8 cellular contexts compared by ENCODE assay signal in genomic region chr7:51067757-51068156, GRCh38.
DNase-seq lines count a peak whose midpoint lies in the region; ATAC-seq and TF ChIP-seq lines count a peak whose summit lies in the region.

No MANE protein-coding gene starts in this region.

- H3K27ac ChIP-seq in DOHH2 (ENCODE audit: low read depth, low read length) (no peak overlapping the region), trophoblast cell (ENCODE audit: low read depth, low read length) (no peak overlapping the region)

- H3K27ac Mint-ChIP-seq in activated T-cell treated with anti-CD3 and anti-CD28 coated beads, Interleukin-2, amount 50 U/mL, for 72 hours: no peak overlapping the region

- H2BK5ac ChIP-seq in trophoblast cell (ENCODE audit: low read depth, low read length, poor library complexity): no peak overlapping the region

- H3K18ac ChIP-seq in trophoblast cell (ENCODE audit: low read length): no peak overlapping the region

- no peaks in the 10 kb centered on the region for H3K79me1 ChIP-seq in trophoblast cell (ENCODE audit: low read length)

- H3K79me2 ChIP-seq in DOHH2 (ENCODE audit: control insufficient read depth, low read length) (no peaks in the 10 kb centered on the region), trophoblast cell (ENCODE audit: control insufficient read depth, insufficient read depth, low read length, poor library complexity) (no peaks in the 10 kb centered on the region)

- no peaks in the 10 kb centered on the region for H3K9me3 Mint-ChIP-seq in activated T-cell treated with anti-CD3 and anti-CD28 coated beads, Interleukin-2, amount 50 U/mL, for 72 hours

- H3K4me1 Mint-ChIP-seq in activated T-cell treated with anti-CD3 and anti-CD28 coated beads, Interleukin-2, amount 50 U/mL, for 72 hours (ENCODE audit: low read depth): peaks cover 4% of the 10 kb centered on the region

- peak overlapping the region; percentile 93 for H2AK5ac ChIP-seq in trophoblast cell (ENCODE audit: low read length)

- no peaks in the 10 kb centered on the region for H3K9me3 ChIP-seq in DOHH2 (ENCODE audit: control insufficient read depth, insufficient read depth, low read length)
- peaks cover 3% of the 10 kb centered on the region for H3K9me3 ChIP-seq in trophoblast cell (ENCODE audit: insufficient read depth, low read depth, low read length)

- H2BK12ac ChIP-seq in trophoblast cell (ENCODE audit: low read length): peak overlapping the region; percentile 23

- H4K12ac ChIP-seq in trophoblast cell (ENCODE audit: low read depth, low read length): no peak overlapping the region

- no peaks in the 10 kb centered on the region for H3K27me3 Mint-ChIP-seq in activated T-cell treated with anti-CD3 and anti-CD28 coated beads, Interleukin-2, amount 50 U/mL, for 72 hours (ENCODE audit: low read depth)

- H3F3A ChIP-seq in DOHH2 (ENCODE audit: control insufficient read depth, insufficient read depth): no peaks in the 10 kb centered on the region

- H4K20me1 ChIP-seq in DOHH2 (ENCODE audit: control insufficient read depth, insufficient read depth, low read depth, low read length): no peaks in the 10 kb centered on the region

- H3K4me2 ChIP-seq in DOHH2 (ENCODE audit: low read length) (no peak overlapping the region), trophoblast cell (ENCODE audit: low read length) (no peak overlapping the region)

- no CpG with 5 or more reads among the region's 7 CpGs for WGBS in trophoblast cell (ENCODE audit: extremely low coverage, insufficient coverage, insufficient read length)

- no peak overlapping the region for H3K4me3 Mint-ChIP-seq in activated T-cell treated with anti-CD3 and anti-CD28 coated beads, Interleukin-2, amount 50 U/mL, for 72 hours

- peak; percentile 74 for DNase-seq in NCI-H69 (lab: John Stamatoyannopoulos, UW)
- DNase-seq in activated T-cell treated with anti-CD3 and anti-CD28 coated beads, Interleukin-2, amount 50 U/mL, for 72 hours: peak; percentile 29 to 44
- peak; percentile 26 for DNase-seq in germinal center (ENCODE audit: low spot score)
- DNase-seq in trophoblast cell: peak; percentile 58 to 85

- peak; percentile 86 for TF ChIP-seq CTCF in DOHH2 (IDR thresholded peaks at IDR 0.05; ENCODE audit: low read depth, low read length, poor library complexity, severe bottlenecking)

- no peak overlapping the region for H3K14ac ChIP-seq in trophoblast cell (ENCODE audit: low read length)

- H3K23ac ChIP-seq in trophoblast cell (ENCODE audit: low read length): no peak overlapping the region

- ATAC-seq in HG02870 (IDR thresholded peaks at IDR 0.05; ENCODE audit: unreplicated experiment): peak; percentile 56
- ATAC-seq in activated T-cell treated with anti-CD3 and anti-CD28 coated beads, Interleukin-2, amount 50 U/mL, for 72 hours (replicated peaks in 1 of 2): no peak
- ATAC-seq in HG03342 (IDR thresholded peaks at IDR 0.05; ENCODE audit: unreplicated experiment): no peak
- ATAC-seq in GM18858 (IDR thresholded peaks at IDR 0.05; ENCODE audit: unreplicated experiment): no peak

- H3K4me1 ChIP-seq in DOHH2 (ENCODE audit: control insufficient read depth, low read length): no peaks in the 10 kb centered on the region
- H3K4me1 ChIP-seq in trophoblast cell (ENCODE audit: control insufficient read depth in 1 of 2, insufficient read depth in 2 of 2, low read length in 2 of 2): peaks cover 0 to 5% of the 10 kb centered on the region in 2 experiments

- H3K9me2 ChIP-seq in DOHH2 (replicated peaks; ENCODE audit: control insufficient read depth, low read length): no peaks in the 10 kb centered on the region

- no peak overlapping the region for H2BK120ac ChIP-seq in trophoblast cell (ENCODE audit: insufficient read depth, low read length, poor library complexity)

- no peak overlapping the region for H4K91ac ChIP-seq in trophoblast cell (ENCODE audit: low read depth, low read length)

- H3K27me3 ChIP-seq in DOHH2 (ENCODE audit: control insufficient read depth, low read length) (0 out of 2 replicates have a peak, but pooled peaks cover 3% of the 10 kb centered on the region), trophoblast cell (ENCODE audit: insufficient read depth, low read length) (no peaks in the 10 kb centered on the region)

- no peak overlapping the region for H4K8ac ChIP-seq in trophoblast cell (ENCODE audit: low read depth, low read length)

- no peaks in the 10 kb centered on the region for H3K36me3 ChIP-seq in DOHH2 (ENCODE audit: control insufficient read depth, low read length)
- no peaks in the 10 kb centered on the region for H3K36me3 ChIP-seq in trophoblast cell (ENCODE audit: control insufficient read depth in 1 of 2, insufficient read depth in 2 of 2, low read length in 2 of 2)

- H3K4ac ChIP-seq in trophoblast cell (ENCODE audit: low read depth, low read length): no peak overlapping the region

- no peak overlapping the region for H3K9ac ChIP-seq in trophoblast cell (ENCODE audit: low read length)

- peak overlapping the region; percentile 71 for H2AFZ ChIP-seq in trophoblast cell (ENCODE audit: insufficient read depth, low read length, poor library complexity)

- H3K4me3 ChIP-seq in DOHH2 (ENCODE audit: low read length) (no peak overlapping the region), trophoblast cell (ENCODE audit: low read depth, low read length) (no peak overlapping the region)

- no peaks in the 10 kb centered on the region for H3K36me3 Mint-ChIP-seq in activated T-cell treated with anti-CD3 and anti-CD28 coated beads, Interleukin-2, amount 50 U/mL, for 72 hours (ENCODE audit: insufficient read depth in 2 of 2)
